In genomic region chr2:8555543-8555942, GRCh38 we compare ENCODE assay signal across 20 cellular contexts.
DNase-seq lines count a peak whose midpoint lies in the region; ATAC-seq, FAIRE-seq and TF ChIP-seq lines count a peak whose summit lies in the region.
"Had no signal": no experiment of that assay in that cellular context is flagged by ENCODE, and none has a peak within 500 bp of the region (broad histone marks: within the 10 kb centered on the region; RNA-seq: fewer than 3 reads in every experiment).

No MANE protein-coding gene starts in this region.

- no peak overlapping the region for H3K4me3 ChIP-seq in OCI-LY1 (ENCODE audit: low read depth, low read length, poor library complexity, severe bottlenecking)
- H3K4me3 ChIP-seq in K562 = no peak overlapping the region
- no peak overlapping the region for H3K4me3 ChIP-seq in kidney (ENCODE audit: low read length in 2 of 2)

- H4K20me1 ChIP-seq in OCI-LY1 (ENCODE audit: insufficient read depth, low read length) = no peaks in the 10 kb centered on the region
- H4K20me1 ChIP-seq in K562 (replicated peaks; ENCODE audit: control insufficient read depth, insufficient read depth, low read length) = no peaks in the 10 kb centered on the region

- WGBS in K562 (ENCODE audit: insufficient coverage, low coverage, missing lambda C conversion rate) = 32% methylated on average over 2 of the region's 2 CpGs

- TF ChIP-seq EP300 in K562 (IDR thresholded peaks at IDR 0.05; ENCODE audit: low read length) = no peak

- no peak overlapping the region for H3K9ac ChIP-seq in OCI-LY1 (ENCODE audit: low read length)
- no peak overlapping the region for H3K9ac ChIP-seq in K562 (ENCODE audit: insufficient read depth in 1 of 2, low read depth in 2 of 2, low read length in 2 of 2)
- H3K9ac ChIP-seq in kidney (ENCODE audit: low read length in 2 of 2) = no peak overlapping the region

- CTCF ChIA-PET in K562 (lab: Yijun Ruan, JAX; ENCODE audit: low intra/inter-chr PET ratio) = no interaction called here

- H3K9me3 ChIP-seq in OCI-LY1 (ENCODE audit: low read length) (peaks cover 6% of the 10 kb centered on the region; the same call in 1 of the 2 replicates), K562 (replicated peaks; ENCODE audit: control insufficient read depth, insufficient read depth, low read depth, low read length) (0 out of 2 replicates have a peak, but pooled peaks cover 2% of the 10 kb centered on the region), kidney (ENCODE audit: control insufficient read depth in 1 of 2, low read length in 2 of 2) (peaks cover 0 to 7% of the 10 kb centered on the region in 2 donors)
- H3K9me3 ChIP-seq: BE2C had no signal

- no peak for TF ChIP-seq POLR2A in K562 (conservative IDR thresholded peaks at IDR 0.05)

- BruUV-seq in K562 (replicated peaks; lab: Mats Ljungman, UMichigan) = no TSS peak

- H2AFZ ChIP-seq in OCI-LY1 (ENCODE audit: low read length) (no peak overlapping the region), K562 (ENCODE audit: low read depth, low read length) (0 out of 2 replicates have a peak overlapping the region, but pooled peaks have one; percentile 20)

- H3K79me2 ChIP-seq in OCI-LY1 (ENCODE audit: insufficient read depth, low read length) (peaks cover 19% of the 10 kb centered on the region), K562 (ENCODE audit: control insufficient read depth, insufficient read depth, low read length) (no peaks in the 10 kb centered on the region)

- H3K4me2 ChIP-seq in OCI-LY1 (ENCODE audit: low read length) (no peak overlapping the region), K562 (ENCODE audit: insufficient read depth, low read length) (no peak overlapping the region)

- intact Hi-C loops in K562 (cut with micrococcal nuclease) (no loop called here), kidney (cut with DNase I) (no loop called here)

- peaks cover 67% of the 10 kb centered on the region for H3K4me1 ChIP-seq in OCI-LY1 (ENCODE audit: insufficient read depth, low read length, severe bottlenecking)
- peaks cover 0 to 6% of the 10 kb centered on the region in 2 experiments; a peak in 2 of 5 replicates for H3K4me1 ChIP-seq in K562 (replicated peaks in 1 of 2; ENCODE audit: control insufficient read depth in 2 of 2, insufficient read depth in 2 of 2, low read length in 2 of 2)
- H3K4me1 ChIP-seq in kidney (ENCODE audit: control insufficient read depth in 1 of 2, insufficient read depth in 1 of 2, low read depth in 1 of 2, low read length in 2 of 2) = no peaks in the 10 kb centered on the region
- H3K4me1 ChIP-seq: BE2C had no signal

- FAIRE-seq in K562 (lab: Jason Lieb, UNC) = no peak
- peak; percentile 96 for FAIRE-seq in kidney (lab: Jason Lieb, UNC)
- FAIRE-seq: GM12892, GM18507, HepG2 had no signal

- H3K27me3 ChIP-seq in OCI-LY1 (ENCODE audit: insufficient read depth, low read length) (no peaks in the 10 kb centered on the region), K562 (ENCODE audit: control insufficient read depth in 2 of 2, insufficient read depth in 2 of 2, low read length in 2 of 2) (0 out of 5 replicates have a peak, but pooled peaks cover 0 to 4% of the 10 kb centered on the region in 2 experiments)
- H3K27me3 ChIP-seq: BE2C had no signal

- in situ Hi-C loops in K562 (cut with MboI) = no loop called here

- no peak for ATAC-seq in K562
- ATAC-seq in GM19328 (IDR thresholded peaks at IDR 0.05; ENCODE audit: unreplicated experiment) = no peak
- ATAC-seq: HCT116, HepG2 had no signal

- TF ChIP-seq RAD21 in K562 (CRISPR knock-in tag; conservative IDR thresholded peaks at IDR 0.05 in 1 of 2, IDR thresholded peaks at IDR 0.05 in 1 of 2) = no peak

- POLR2A ChIA-PET in K562 (lab: Yijun Ruan, JAX) = no interaction called here

- H3K27ac ChIP-seq in OCI-LY1 (ENCODE audit: low read depth, low read length, poor library complexity, severe bottlenecking) = peak overlapping the region; percentile 98
- H3K27ac ChIP-seq in K562 (ENCODE audit: extremely low read depth, low read depth, low read length) = no peak overlapping the region
- no peak overlapping the region for H3K27ac ChIP-seq in kidney (ENCODE audit: low read depth in 2 of 2, low read length in 2 of 2)

- H3K36me3 ChIP-seq in OCI-LY1 (ENCODE audit: insufficient read depth, low read length) = peaks cover 51% of the 10 kb centered on the region
- no peaks in the 10 kb centered on the region for H3K36me3 ChIP-seq in K562 (ENCODE audit: control insufficient read depth, insufficient read depth, low read length)
- H3K36me3 ChIP-seq in kidney (ENCODE audit: control insufficient read depth in 1 of 2, insufficient read depth in 2 of 2, low read length in 2 of 2) = no peaks in the 10 kb centered on the region
- H3K36me3 ChIP-seq: BE2C had no signal

- no peaks in the 10 kb centered on the region for H3K9me2 ChIP-seq in OCI-LY1 (ENCODE audit: low read depth, low read length)

- no peaks in the 10 kb centered on the region for H3F3A ChIP-seq in OCI-LY1 (ENCODE audit: insufficient read depth, low read length)

- DNase-seq in K562 (ENCODE audit: extremely low read depth in 1 of 4, low spot score in 3 of 4) (no peak), kidney (no peak), NCI-H1930 (lab: John Stamatoyannopoulos, UW) (no peak), NCI-H2029 treated with DMSO at 0.1 percent for 48 hours (lab: John Stamatoyannopoulos, UW) (no peak)
- DNase-seq: ACHN; BE2C; C1 segment of cervical spinal cord; CD4-positive, CD25-positive, alpha-beta regulatory T cell; CD8-positive, alpha-beta memory T cell; COR-L47; DMS 273 treated with DMSO at 0.1 percent for 48 hours; GDM1; GOT3; H7 had no signal

- TF ChIP-seq CTCF in OCI-LY1 (IDR thresholded peaks at IDR 0.05; ENCODE audit: low read length) = no peak
- TF ChIP-seq CTCF in K562 (IDR thresholded peaks at IDR 0.05 in 2 of 3, conservative IDR thresholded peaks at IDR 0.05 in 1 of 3; ENCODE audit: insufficient read depth in 2 of 3, low read depth in 1 of 3, low read length in 3 of 3) = no peak
- no peak for TF ChIP-seq CTCF in kidney (IDR thresholded peaks at IDR 0.05; ENCODE audit: borderline replicate concordance, extremely low read depth, insufficient read depth)

- no peaks in the 10 kb centered on the region for H3K9me1 ChIP-seq in K562 (ENCODE audit: control insufficient read depth, insufficient read depth, low read length)

TF ChIP-seq in K562, 482 proteins besides CTCF, POLR2A, EP300 and RAD21 (continues in another document):
- TF ChIP-seq GABPB1 (CRISPR knock-in tag; IDR thresholded peaks at IDR 0.05) (no peak), RERE (CRISPR knock-in tag; IDR thresholded peaks at IDR 0.05; ENCODE audit: borderline replicate concordance) (no peak), ZNF384 (IDR thresholded peaks at IDR 0.05; ENCODE audit: low read depth, low read length) (no peak), GATAD2B (IDR thresholded peaks at IDR 0.05; ENCODE audit: borderline replicate concordance) (no peak), LARP7 (IDR thresholded peaks at IDR 0.05) (no peak), KLF16 (IDR thresholded peaks at IDR 0.05) (no peak), CREB3 (tag; conservative IDR thresholded peaks at IDR 0.05; ENCODE audit: low read depth) (no peak), TAL1 (IDR thresholded peaks at IDR 0.05) (no peak), ZC3H4 (CRISPR knock-in tag; IDR thresholded peaks at IDR 0.05; ENCODE audit: borderline replicate concordance) (no peak), EWSR1 (IDR thresholded peaks at IDR 0.05; ENCODE audit: borderline replicate concordance, low read depth, partially characterized antibody) (no peak), CTBP1 (IDR thresholded peaks at IDR 0.05; ENCODE audit: borderline replicate concordance) (no peak), RFX7 (CRISPR knock-in tag; IDR thresholded peaks at IDR 0.05) (no peak), ZNF444 (CRISPR knock-in tag; IDR thresholded peaks at IDR 0.05) (no peak)
